8 cellular contexts compared by ENCODE assay signal in genomic region chr9:89428901-89429890, GRCh38.
A peak's percentile ranks its signal among the peaks of the same experiment; 100 is the strongest.
DNase-seq lines count a peak whose midpoint lies in the region; ATAC-seq lines count a peak whose summit lies in the region.

No MANE protein-coding gene starts in this region.

- DNase-seq in stimulated activated CD4-positive, alpha-beta T cell treated with anti-CD3 and anti-CD28 coated beads, Interleukin-12 subunit alpha, Interleukin-12 subunit beta, amount 100 ng/mL, for 4 hours, result peak; percentile 33
- no peak for DNase-seq in stimulated activated CD4-positive, alpha-beta T cell treated with anti-CD3 and anti-CD28 coated beads, Interleukin-2, amount 100 ng/mL, for 48 hours
- peak; percentile 57 for DNase-seq in activated T-cell treated with anti-CD3 and anti-CD28 coated beads for 4 hours
- peak; percentile 51 for DNase-seq in iPS-NIHi11 (ENCODE audit: low spot score)
- DNase-seq in RPMI8226, result no peak
- no peak for DNase-seq in UCSD-AML1 (lab: John Stamatoyannopoulos, UW; ENCODE audit: unreplicated experiment)
- DNase-seq in A172 (ENCODE audit: low spot score), result no peak

- ATAC-seq in HG03108 (IDR thresholded peaks at IDR 0.05; ENCODE audit: unreplicated experiment), result no peak

Comparison
In these comparisons a context has a peak if more than half of its experiments do, and no peak if none do; other contexts are left out.
1. DNase-seq: peak in stimulated activated CD4-positive, alpha-beta T cell treated with anti-CD3 and anti-CD28 coated beads, Interleukin-12 subunit alpha, Interleukin-12 subunit beta, amount 100 ng/mL, for 4 hours (single experiment), activated T-cell treated with anti-CD3 and anti-CD28 coated beads for 4 hours (single experiment) and iPS-NIHi11 (single experiment); none in stimulated activated CD4-positive, alpha-beta T cell treated with anti-CD3 and anti-CD28 coated beads, Interleukin-2, amount 100 ng/mL, for 48 hours (0 of 2), RPMI8226 (single experiment), UCSD-AML1 (single experiment) and A172 (single experiment).